In genomic region chr2:207768891-207769596, GRCh38 we compare ENCODE assay signal across 8 cellular contexts. TPM values are rescaled to one million over a fixed set of nuclear protein-coding genes. Genes with fewer than 3 reads are reported as not detected.
A peak's percentile ranks its signal among the peaks of the same experiment; 100 is the strongest.
DNase-seq lines count a peak whose midpoint lies in the region; ATAC-seq and TF ChIP-seq lines count a peak whose summit lies in the region.

No MANE protein-coding gene starts in this region.

- H2BK5ac ChIP-seq in trophoblast cell (ENCODE audit: low read depth, low read length, poor library complexity): peak overlapping the region; percentile 91

- H3K9me2 ChIP-seq in GM23338 (ENCODE audit: insufficient read depth): no peaks in the 10 kb centered on the region

- no peak for TF ChIP-seq CTCF in GM23338 (conservative IDR thresholded peaks at IDR 0.05; ENCODE audit: low read depth in 2 of 2)
- no peak for TF ChIP-seq CTCF in gastroesophageal sphincter (IDR thresholded peaks at IDR 0.05)

- H4K20me1 ChIP-seq in GM23338 (replicated peaks; ENCODE audit: insufficient read depth): peaks cover 15% of the 10 kb centered on the region

- no peak overlapping the region for H3K23ac ChIP-seq in trophoblast cell (ENCODE audit: low read length)

- H3K4me1 ChIP-seq in GM23338 (ENCODE audit: insufficient read depth) (peaks cover 35% of the 10 kb centered on the region), gastroesophageal sphincter (peaks cover 0 to 55% (median 12%) of the 10 kb centered on the region in 3 donors), trophoblast cell (ENCODE audit: control insufficient read depth in 1 of 2, insufficient read depth in 2 of 2, low read length in 2 of 2) (peaks cover 23 to 25% of the 10 kb centered on the region in 2 experiments)

- no peak overlapping the region for H2AK5ac ChIP-seq in trophoblast cell (ENCODE audit: low read length)

- peak overlapping the region; percentile 48 for H4K12ac ChIP-seq in trophoblast cell (ENCODE audit: low read depth, low read length)

- H3K36me3 ChIP-seq in GM23338 (ENCODE audit: insufficient read depth) (0 out of 2 replicates have a peak, but pooled peaks cover 2% of the 10 kb centered on the region), gastroesophageal sphincter (peaks cover 0 to 20% of the 10 kb centered on the region in 2 donors), trophoblast cell (ENCODE audit: control insufficient read depth in 1 of 2, insufficient read depth in 2 of 2, low read length in 2 of 2) (peaks cover 0 to 10% of the 10 kb centered on the region in 2 experiments)

- peak overlapping the region; percentile 93 for H3K4me3 Mint-ChIP-seq in GM23338
- H3K4me3 Mint-ChIP-seq in activated T-cell treated with anti-CD3 and anti-CD28 coated beads, Interleukin-2, amount 50 U/mL, for 4 hours: peak overlapping the region; percentile 81

- H4K8ac ChIP-seq in trophoblast cell (ENCODE audit: low read depth, low read length): peak overlapping the region; percentile 65

- H3F3A ChIP-seq in GM23338 (replicated peaks; ENCODE audit: low read depth): peaks cover 25% of the 10 kb centered on the region

- peak overlapping the region; percentile 56 for H2BK12ac ChIP-seq in trophoblast cell (ENCODE audit: low read length)

- ATAC-seq in GM23338: no peak
- peak; percentile 10 for ATAC-seq in activated T-cell treated with anti-CD3 and anti-CD28 coated beads, Interleukin-2, amount 50 U/mL, for 4 hours
- peak; percentile 2 for ATAC-seq in gastroesophageal sphincter
- ATAC-seq in GM18870 (IDR thresholded peaks at IDR 0.05; ENCODE audit: unreplicated experiment): no peak

- H3K4me2 ChIP-seq in GM23338 (peak overlapping the region; percentile 94), trophoblast cell (ENCODE audit: low read length) (peak overlapping the region; percentile 75)

- DNase-seq in NCI-H1105 treated with DMSO at 0.1 percent for 48 hours (lab: John Stamatoyannopoulos, UW): peak; percentile 33
- no peak for DNase-seq in NCI-H1105 (lab: John Stamatoyannopoulos, UW)
- DNase-seq in GM23338 (ENCODE audit: low spot score): no peak
- peak; percentile 60 for DNase-seq in M059J (ENCODE audit: low read depth)
- DNase-seq in activated T-cell treated with anti-CD3 and anti-CD28 coated beads, Interleukin-2, amount 50 U/mL, for 4 hours: no peak
- peak in 1 of 2 donors; percentile 41 for DNase-seq in trophoblast cell

- H3K18ac ChIP-seq in trophoblast cell (ENCODE audit: low read length): peak overlapping the region; percentile 84

- H2AFZ ChIP-seq in GM23338 (no peak overlapping the region), trophoblast cell (ENCODE audit: insufficient read depth, low read length, poor library complexity) (peak overlapping the region; percentile 61)

- peak overlapping the region; percentile 22 for H3K4ac ChIP-seq in trophoblast cell (ENCODE audit: low read depth, low read length)

- H3K79me2 ChIP-seq in GM23338 (replicated peaks; ENCODE audit: insufficient read depth) (peaks cover 53% of the 10 kb centered on the region), trophoblast cell (ENCODE audit: control insufficient read depth, insufficient read depth, low read length, poor library complexity) (peaks cover 15% of the 10 kb centered on the region)

- peak overlapping the region; percentile 91 for H3K14ac ChIP-seq in trophoblast cell (ENCODE audit: low read length)

- peak overlapping the region; percentile 60 for H4K91ac ChIP-seq in trophoblast cell (ENCODE audit: low read depth, low read length)

- no peak overlapping the region for H3K27ac Mint-ChIP-seq in GM23338

- peaks cover 2% of the 10 kb centered on the region for H3K9me3 Mint-ChIP-seq in GM23338
- H3K9me3 Mint-ChIP-seq in activated T-cell treated with anti-CD3 and anti-CD28 coated beads, Interleukin-2, amount 50 U/mL, for 4 hours: no peaks in the 10 kb centered on the region

- 0% methylated on average over 15 of the region's 51 CpGs; no CpG with 5 or more reads in 1 of the 2 donors for WGBS in gastroesophageal sphincter (ENCODE audit: low coverage in 1 of 2), 2 donors
- no CpG with 5 or more reads among the region's 51 CpGs for WGBS in trophoblast cell (ENCODE audit: extremely low coverage, insufficient coverage, insufficient read length)

- peaks cover 56% of the 10 kb centered on the region for H3K4me1 Mint-ChIP-seq in GM23338
- H3K4me1 Mint-ChIP-seq in activated T-cell treated with anti-CD3 and anti-CD28 coated beads, Interleukin-2, amount 50 U/mL, for 4 hours (ENCODE audit: low read depth): peaks cover 29% of the 10 kb centered on the region

- H3K27ac ChIP-seq in GM23338 (ENCODE audit: low read depth) (0 out of 2 replicates have a peak overlapping the region, but pooled peaks have one; percentile 57), gastroesophageal sphincter (peak overlapping the region; percentile 64 to 93 (median 92)), trophoblast cell (ENCODE audit: low read depth, low read length) (peak overlapping the region; percentile 60)

- H3K27me3 Mint-ChIP-seq in GM23338 (ENCODE audit: insufficient read depth, low read depth, poor library complexity): peaks cover 29% of the 10 kb centered on the region
- H3K27me3 Mint-ChIP-seq in activated T-cell treated with anti-CD3 and anti-CD28 coated beads, Interleukin-2, amount 50 U/mL, for 4 hours (ENCODE audit: low read depth): peaks cover 41% of the 10 kb centered on the region

- peaks cover 6% of the 10 kb centered on the region for H3K27me3 ChIP-seq in GM23338 (ENCODE audit: insufficient read depth)
- no peaks in the 10 kb centered on the region for H3K27me3 ChIP-seq in gastroesophageal sphincter
- H3K27me3 ChIP-seq in trophoblast cell (ENCODE audit: insufficient read depth, low read length): no peaks in the 10 kb centered on the region

- TF ChIP-seq EP300 in gastroesophageal sphincter (IDR thresholded peaks at IDR 0.05): no peak

- H3K4me3 ChIP-seq in GM23338 (peak overlapping the region; percentile 89), gastroesophageal sphincter (peak overlapping the region; percentile 88 to 98), trophoblast cell (ENCODE audit: low read depth, low read length) (peak overlapping the region; percentile 89)

- H2BK120ac ChIP-seq in trophoblast cell (ENCODE audit: insufficient read depth, low read length, poor library complexity): peak overlapping the region; percentile 79

- peaks cover 9% of the 10 kb centered on the region for H3K79me1 ChIP-seq in trophoblast cell (ENCODE audit: low read length)

- H3K9me3 ChIP-seq in gastroesophageal sphincter (no peaks in the 10 kb centered on the region), trophoblast cell (ENCODE audit: insufficient read depth, low read depth, low read length) (peaks cover 6% of the 10 kb centered on the region)

- H3K36me3 Mint-ChIP-seq in GM23338 (ENCODE audit: low read depth): peaks cover 33% of the 10 kb centered on the region
- no peaks in the 10 kb centered on the region for H3K36me3 Mint-ChIP-seq in activated T-cell treated with anti-CD3 and anti-CD28 coated beads, Interleukin-2, amount 50 U/mL, for 4 hours (ENCODE audit: insufficient read depth)

- H3K9ac ChIP-seq in trophoblast cell (ENCODE audit: low read length): peak overlapping the region; percentile 79

- TF ChIP-seq POLR2A in gastroesophageal sphincter (IDR thresholded peaks at IDR 0.05): no peak

TF ChIP-seq in GM23338, 12 proteins besides CTCF, POLR2A, EP300 and RAD21 (continues in another document):
- no peak for TF ChIP-seq POLR2AphosphoS5 (IDR thresholded peaks at IDR 0.05; ENCODE audit: low read depth)
- TF ChIP-seq STAT1 (IDR thresholded peaks at IDR 0.05; ENCODE audit: unreplicated experiment): no peak

RNA-seq across cellular contexts. Expression of gene FZD5, which starts 0.7 kb away (rescaled TPM):
- 80.5 and 94.8 TPM in 2 replicates for total RNA-seq in GM23338 (2014; rRNA removed; shearing (Covaris generic))
- polyA plus RNA-seq in GM23338 (2016; fragmentation: Nextera tagmentation; extraction: Ambion mirVana): 28.1 and 32.3 TPM in 2 replicates
- 3.4 and 5.2 TPM in 2 replicates for total RNA-seq in M059J (2014; rRNA removed; shearing (Covaris generic))
- under 1 TPM; 0.56 to 0.79 (median 0.71) TPM for total RNA-seq in activated T-cell treated with anti-CD3 and anti-CD28 coated beads, Interleukin-2, amount 50 U/mL, for 4 hours
- 10 to 100 TPM in 3 of 4 donors, 1 to 10 TPM in 1; 8.5 to 25.4 (median 15.5) TPM for total RNA-seq in gastroesophageal sphincter
- polyA plus RNA-seq in trophoblast cell (2013): 11.9 and 12.8 TPM in 2 replicates

RNA-seq across cellular contexts. Expression of gene CCNYL1, which starts 57.6 kb away (rescaled TPM):
- 32.1 and 35.1 TPM in 2 replicates for total RNA-seq in GM23338 (2014; rRNA removed; shearing (Covaris generic))
- polyA plus RNA-seq in GM23338 (2016; fragmentation: Nextera tagmentation; extraction: Ambion mirVana): 19.6 and 20.8 TPM in 2 replicates
- total RNA-seq in M059J (2014; rRNA removed; shearing (Covaris generic)): 7.9 and 14.5 TPM in 2 replicates
- 10 to 100 TPM in 1 of 3 donors, 1 to 10 TPM in 2; 6.3 to 10.3 (median 6.7) TPM for total RNA-seq in activated T-cell treated with anti-CD3 and anti-CD28 coated beads, Interleukin-2, amount 50 U/mL, for 4 hours
- total RNA-seq in gastroesophageal sphincter: 10 to 100 TPM; 11.0 to 20.9 (median 11.9) TPM
- 20.8 and 21.4 TPM in 2 replicates for polyA plus RNA-seq in trophoblast cell (2013)

Comparison
In these comparisons a context has a peak if more than half of its experiments do, and no peak if none do; other contexts are left out.
1. DNase-seq: peak in NCI-H1105 treated with DMSO at 0.1 percent for 48 hours (single experiment) and M059J (single experiment); none in NCI-H1105 (single experiment), GM23338 (single experiment) and activated T-cell treated with anti-CD3 and anti-CD28 coated beads, Interleukin-2, amount 50 U/mL, for 4 hours (single experiment).
2. ATAC-seq: peak in activated T-cell treated with anti-CD3 and anti-CD28 coated beads, Interleukin-2, amount 50 U/mL, for 4 hours (2 of 2) and gastroesophageal sphincter (single experiment); none in GM23338 (single experiment) and GM18870 (single experiment).
3. Peak in every context shown above with its lines, with median percentiles within 50 percentile points of each other: H3K27ac ChIP-seq and H3K4me3 ChIP-seq.